Comparison of ENCODE assay signal across 9 cellular contexts in the genomic region with DNA sequence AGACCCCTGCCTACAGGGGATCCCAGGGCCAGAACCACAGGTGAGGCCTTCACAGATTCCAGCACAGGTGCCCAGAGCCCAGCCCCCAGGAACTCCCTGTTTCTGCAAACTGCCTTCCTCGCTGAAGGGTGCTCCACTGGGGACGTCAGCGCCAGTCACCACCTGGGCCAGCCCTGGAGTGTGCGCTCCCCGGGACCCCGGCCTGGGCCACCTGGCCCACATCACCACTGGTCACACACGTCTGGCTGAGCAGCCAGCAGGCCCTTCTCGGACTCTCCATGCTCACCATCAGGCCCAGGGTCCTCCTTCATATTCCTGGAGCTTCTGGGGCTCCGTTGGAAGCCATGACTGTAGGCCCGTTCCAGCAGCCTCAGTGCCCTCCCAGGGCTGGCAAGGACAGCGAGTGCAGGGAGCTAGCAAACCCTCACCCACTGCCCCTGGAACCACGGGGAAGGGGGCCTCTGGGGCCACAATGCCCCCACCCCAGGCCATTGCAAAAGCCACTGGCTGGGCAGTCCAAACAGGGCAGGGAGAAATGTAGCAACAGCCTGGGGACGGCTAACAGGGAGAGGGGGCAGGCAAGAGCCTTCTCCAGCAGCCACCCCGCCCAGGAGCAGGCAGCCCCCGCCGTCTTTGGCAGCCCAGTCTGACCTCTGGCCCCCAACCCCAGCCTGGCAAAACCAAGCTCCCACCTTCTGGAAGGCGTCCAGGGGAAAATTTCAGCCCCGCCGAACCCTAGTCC. TPM values are rescaled to one million over a fixed set of nuclear protein-coding genes. Genes with fewer than 3 reads are reported as not detected.
DNase-seq lines count a peak whose midpoint lies in the region; ATAC-seq and TF ChIP-seq lines count a peak whose summit lies in the region.
"Had no signal": no experiment of that assay in that cellular context is flagged by ENCODE, and none has a peak within 500 bp of the region (broad histone marks: within the 10 kb centered on the region; RNA-seq: fewer than 3 reads in every experiment).

No MANE protein-coding gene starts in this region.

- H3K4me1 Mint-ChIP-seq in CD4-positive, alpha-beta memory T cell, result peaks cover 0 to 10% (median 3%) of the 10 kb centered on the region in 4 donors
- peaks cover 14% of the 10 kb centered on the region for H3K4me1 Mint-ChIP-seq in nephron progenitor cell

- no peaks in the 10 kb centered on the region for H3K27me3 ChIP-seq in CD4-positive, alpha-beta memory T cell (ENCODE audit: insufficient read depth, low read length)
- no peaks in the 10 kb centered on the region for H3K27me3 ChIP-seq in endocrine pancreas (ENCODE audit: control insufficient read depth, insufficient read depth, low read length)

- peak overlapping the region; percentile 3 to 51 for H3K4me3 ChIP-seq in CD4-positive, alpha-beta memory T cell (ENCODE audit: low read length in 2 of 2)
- no peak overlapping the region for H3K4me3 ChIP-seq in endocrine pancreas (ENCODE audit: control insufficient read depth, insufficient read depth, low read length)

- H3K27me3 Mint-ChIP-seq in CD4-positive, alpha-beta memory T cell, result peaks cover 0 to 2% of the 10 kb centered on the region in 2 donors
- H3K27me3 Mint-ChIP-seq in nephron progenitor cell (ENCODE audit: low read depth, poor library complexity), result peaks cover 51% of the 10 kb centered on the region

- no peak overlapping the region for H3K27ac ChIP-seq in CD4-positive, alpha-beta memory T cell (ENCODE audit: low read depth, low read length)

- no peaks in the 10 kb centered on the region for H3K9me3 ChIP-seq in CD4-positive, alpha-beta memory T cell (ENCODE audit: control insufficient read depth in 1 of 2, low read length in 2 of 2)
- H3K9me3 ChIP-seq in endocrine pancreas (ENCODE audit: control insufficient read depth, low read length), result no peaks in the 10 kb centered on the region

- H3K36me3 Mint-ChIP-seq in CD4-positive, alpha-beta memory T cell, result no peaks in the 10 kb centered on the region
- no peaks in the 10 kb centered on the region for H3K36me3 Mint-ChIP-seq in nephron progenitor cell (ENCODE audit: low read depth)

- intact Hi-C loops in CD4-positive, alpha-beta memory T cell (cut with micrococcal nuclease), result no loop called here

- peak overlapping the region; percentile 47 for H3K9ac ChIP-seq in endocrine pancreas (ENCODE audit: control insufficient read depth, insufficient read depth, low read length)

- CTCF ChIA-PET in CD4-positive, alpha-beta memory T cell (lab: Charles Lee; ENCODE audit: partially characterized antibody), result interaction anchor here (1.0 kb wide), 1 partner anchor 13 kb away, joined by 3 read pairs; no protein-coding TSS in a partner anchor

- no peak for DNase-seq in CD4-positive, alpha-beta memory T cell
- DNase-seq in NOMO-1 (lab: John Stamatoyannopoulos, UW; ENCODE audit: unreplicated experiment in 2 of 2), result peak; percentile 24 to 48
- DNase-seq in nephron progenitor cell, result peak; percentile 29
- no peak for DNase-seq in globus pallidus (ENCODE audit: low spot score)
- no peak for DNase-seq in GOT3 (lab: John Stamatoyannopoulos, UW)

- ATAC-seq in GM18870 (IDR thresholded peaks at IDR 0.05; ENCODE audit: unreplicated experiment) (no peak), HG03378 (IDR thresholded peaks at IDR 0.05; ENCODE audit: unreplicated experiment) (no peak)

- peak overlapping the region; percentile 69 to 82 (median 76) for H3K4me3 Mint-ChIP-seq in CD4-positive, alpha-beta memory T cell
- peak overlapping the region; percentile 82 for H3K4me3 Mint-ChIP-seq in nephron progenitor cell

- no peaks in the 10 kb centered on the region for H3K36me3 ChIP-seq in CD4-positive, alpha-beta memory T cell (ENCODE audit: insufficient read depth, low read length)
- no peaks in the 10 kb centered on the region for H3K36me3 ChIP-seq in endocrine pancreas (ENCODE audit: control insufficient read depth, insufficient read depth, low read length)

- peaks cover 11% of the 10 kb centered on the region for H3K4me1 ChIP-seq in CD4-positive, alpha-beta memory T cell (ENCODE audit: insufficient read depth, low read length)
- no peaks in the 10 kb centered on the region for H3K4me1 ChIP-seq in endocrine pancreas (ENCODE audit: control insufficient read depth, insufficient read depth, low read length)

- peak overlapping the region in 2 of 7 donors; percentile 29 to 47 for H3K27ac Mint-ChIP-seq in CD4-positive, alpha-beta memory T cell
- no peak overlapping the region for H3K27ac Mint-ChIP-seq in nephron progenitor cell

- POLR2A ChIA-PET in CD4-positive, alpha-beta memory T cell (lab: Charles Lee; ENCODE audit: partially characterized antibody), result interaction anchor here (1.0 to 2.6 kb wide), 4 partner anchors 14 to 202 kb away, joined by 3 to 17 read pairs (median 4); no protein-coding TSS in a partner anchor

- no peak for TF ChIP-seq CTCF in nephron progenitor cell (IDR thresholded peaks at IDR 0.05)

- no peaks in the 10 kb centered on the region for H3K9me3 Mint-ChIP-seq in CD4-positive, alpha-beta memory T cell
- H3K9me3 Mint-ChIP-seq in nephron progenitor cell, result no peaks in the 10 kb centered on the region

RNA-seq across cellular contexts. Expression of a gene that starts 1.3 kb away (rescaled TPM):
- 1 to 10 TPM; 6.9 to 7.8 TPM for total RNA-seq in CD4-positive, alpha-beta memory T cell
- 10 to 100 TPM; 16.2 to 20.6 TPM for polyA plus RNA-seq in CD4-positive, alpha-beta memory T cell

RNA-seq across cellular contexts. Expression of a gene that starts 23.2 kb away (rescaled TPM):
- total RNA-seq in CD4-positive, alpha-beta memory T cell, result not detected
- under 1 TPM in 1 of 2 donors, not detected in 1; 0.64 TPM for polyA plus RNA-seq in CD4-positive, alpha-beta memory T cell

RNA-seq across cellular contexts. Expression of a gene that starts 26.4 kb away (rescaled TPM):
- not detected for total RNA-seq in CD4-positive, alpha-beta memory T cell
- not detected for polyA plus RNA-seq in CD4-positive, alpha-beta memory T cell

RNA-seq across cellular contexts. Expression of a gene that starts 56.8 kb away (rescaled TPM):
- total RNA-seq in CD4-positive, alpha-beta memory T cell, result 1 to 10 TPM in 1 of 2 experiments, under 1 TPM in 1; 0.90 to 1.3 TPM
- polyA plus RNA-seq in CD4-positive, alpha-beta memory T cell, result under 1 TPM; 0.22 to 0.50 TPM
- polyA plus RNA-seq: neural cell had no signal

Comparison
In these comparisons a context has a peak if more than half of its experiments do, and no peak if none do; other contexts are left out.
1. DNase-seq: peak in NOMO-1 (2 of 2) and nephron progenitor cell (single experiment); none in CD4-positive, alpha-beta memory T cell (0 of 5), globus pallidus (single experiment) and GOT3 (single experiment).